Comparison of ENCODE assay signal across 28 cellular contexts in genomic region chr6:114288696-114289095, GRCh38. TPM values are rescaled to one million over a fixed set of nuclear protein-coding genes. Genes with fewer than 3 reads are reported as not detected.
"Had no signal": no experiment of that assay in that cellular context is flagged by ENCODE, and none has a peak within 500 bp of the region (broad histone marks: within the 10 kb centered on the region; RNA-seq: fewer than 3 reads in every experiment).

No MANE protein-coding gene starts in this region.

- H3K36me3 Mint-ChIP-seq: activated naive CD8-positive, alpha-beta T cell; memory B cell; naive thymus-derived CD4-positive, alpha-beta T cell; stimulated activated naive B cell treated with anti-CD40 and anti-IgM and Interleukin-4, amounts not matched to agents 10 μg/mL and 1 μg/mL and 100 μg/mL, for 72 hours had no signal

- H3K4me1 ChIP-seq: adrenal gland, sigmoid colon, upper lobe of left lung had no signal

- H3K4me3 ChIP-seq: adrenal gland, hepatocyte, mucosa of descending colon, sigmoid colon, upper lobe of left lung had no signal

- H3K4me2 ChIP-seq: hepatocyte had no signal

- H3K79me2 ChIP-seq: hepatocyte had no signal

- H3K27me3 Mint-ChIP-seq: activated B cell treated with CpG ODN at 0.5 μM for 24 hours; activated CD4-positive, alpha-beta T cell treated with anti-CD3 and anti-CD28 coated beads for 36 hours; stimulated activated naive B cell treated with anti-CD40 and anti-IgM and Interleukin-4, amounts not matched to agents 10 μg/mL and 1 μg/mL and 100 μg/mL, for 72 hours had no signal

- ATAC-seq: activated CD4-positive, alpha-beta T cell treated with anti-CD3 and anti-CD28 coated beads for 36 hours; activated T-cell treated with anti-CD3 and anti-CD28 coated beads, Interleukin-2, amount 50 U/mL, for 4 hours; mucosa of descending colon; naive thymus-derived CD4-positive, alpha-beta T cell; stimulated activated naive B cell treated with anti-CD40 and anti-IgM and Interleukin-4, amounts not matched to agents 10 μg/mL and 1 μg/mL and 100 μg/mL, for 72 hours had no signal

- DNase-seq: activated B cell treated with CpG ODN at 0.5 μM for 24 hours; activated CD4-positive, alpha-beta T cell treated with anti-CD3 and anti-CD28 coated beads for 36 hours; activated CD4-positive, alpha-beta T cell treated with anti-CD3 and anti-CD28 coated beads, Interleukin-2, amount 50 U/mL, for 48 hours; activated CD8-positive, alpha-beta memory T cell treated with anti-CD3 and anti-CD28 coated beads, Interleukin-2, amount 50 U/mL, for 48 hours; activated naive CD4-positive, alpha-beta T cell; activated T-cell treated with anti-CD3 and anti-CD28 coated beads, Interleukin-2, amount 50 U/mL, for 4 hours; adrenal gland; cortex of kidney; mucosa of descending colon; naive thymus-derived CD4-positive, alpha-beta T cell; occipital lobe; posterior cingulate gyrus; sigmoid colon; stimulated activated CD4-positive, alpha-beta T cell treated with anti-CD3 and anti-CD28 coated beads, Interleukin-2, amount 100 ng/mL, for 48 hours; stimulated activated CD8-positive, alpha-beta memory T cell treated with anti-CD3 and anti-CD28 coated beads, Interleukin-4, amount 100 ng/mL, for 48 hours; stimulated activated naive B cell treated with anti-CD40 and anti-IgM and Interleukin-4, amounts not matched to agents 10 μg/mL and 1 μg/mL and 100 μg/mL, for 72 hours; T-helper 1 cell; upper lobe of left lung had no signal

- H3K27ac Mint-ChIP-seq: activated B cell treated with CpG ODN at 0.5 μM for 24 hours; activated CD4-positive, alpha-beta T cell treated with anti-CD3 and anti-CD28 coated beads for 36 hours; activated naive CD8-positive, alpha-beta T cell; activated T-helper 2 cell treated with anti-CD3 and anti-CD28 coated beads, Interferon-gamma antibody, Interleukin-2, Interleukin-4, amounts not matched to agents 10 μg/mL and 5 μg/mL and 100 μg/mL, durations not matched to agents 14 hours and 24 hours and 36 hours; memory B cell; naive thymus-derived CD4-positive, alpha-beta T cell; stimulated activated naive B cell treated with anti-CD40 and anti-IgM and Interleukin-4, amounts not matched to agents 10 μg/mL and 1 μg/mL and 100 μg/mL, for 72 hours had no signal

- H3K9me3 Mint-ChIP-seq: activated B cell treated with CpG ODN at 0.5 μM for 24 hours; activated T-cell treated with anti-CD3 and anti-CD28 coated beads, Interleukin-2, amount 50 U/mL, for 4 hours; activated T-helper 2 cell treated with anti-CD3 and anti-CD28 coated beads, Interferon-gamma antibody, Interleukin-2, Interleukin-4, amounts not matched to agents 10 μg/mL and 5 μg/mL and 100 μg/mL, durations not matched to agents 14 hours and 24 hours and 36 hours; memory B cell; neural crest cell; stimulated activated naive B cell treated with anti-CD40 and anti-IgM and Interleukin-4, amounts not matched to agents 10 μg/mL and 1 μg/mL and 100 μg/mL, for 72 hours had no signal

- H3K27ac ChIP-seq: adrenal gland, epithelial cell of prostate, hepatocyte, sigmoid colon, upper lobe of left lung had no signal

- FAIRE-seq: astrocyte had no signal

- H3K4me3 Mint-ChIP-seq: activated B cell treated with CpG ODN at 0.5 μM for 24 hours; activated CD4-positive, alpha-beta T cell treated with anti-CD3 and anti-CD28 coated beads for 36 hours; activated naive CD8-positive, alpha-beta T cell; activated T-cell treated with anti-CD3 and anti-CD28 coated beads, Interleukin-2, amount 50 U/mL, for 4 hours; memory B cell; naive thymus-derived CD4-positive, alpha-beta T cell; neural crest cell; stimulated activated naive B cell treated with anti-CD40 and anti-IgM and Interleukin-4, amounts not matched to agents 10 μg/mL and 1 μg/mL and 100 μg/mL, for 72 hours had no signal

- H3K9me3 ChIP-seq: adrenal gland, mucosa of descending colon, sigmoid colon, upper lobe of left lung had no signal

- H3K27me3 ChIP-seq: adrenal gland, hepatocyte, sigmoid colon, upper lobe of left lung had no signal

- H2AFZ ChIP-seq: hepatocyte had no signal

- H3K4me1 Mint-ChIP-seq: activated B cell treated with CpG ODN at 0.5 μM for 24 hours; activated CD4-positive, alpha-beta T cell treated with anti-CD3 and anti-CD28 coated beads for 36 hours; memory B cell; naive thymus-derived CD4-positive, alpha-beta T cell; neural crest cell; stimulated activated naive B cell treated with anti-CD40 and anti-IgM and Interleukin-4, amounts not matched to agents 10 μg/mL and 1 μg/mL and 100 μg/mL, for 72 hours had no signal

- H3K36me3 ChIP-seq: adrenal gland, sigmoid colon, upper lobe of left lung had no signal

RNA-seq across cellular contexts. Expression of gene HS3ST5, which starts 54.1 kb away (rescaled TPM):
- total RNA-seq: activated B cell treated with CpG ODN at 0.5 μM for 24 hours; activated CD4-positive, alpha-beta T cell treated with anti-CD3 and anti-CD28 coated beads for 36 hours; activated CD8-positive, alpha-beta memory T cell treated with anti-CD3 and anti-CD28 coated beads for 36 hours; activated T-cell treated with anti-CD3 and anti-CD28 coated beads, Interleukin-2, amount 50 U/mL, for 4 hours; activated T-helper 2 cell treated with anti-CD3 and anti-CD28 coated beads, Interferon-gamma antibody, Interleukin-2, Interleukin-4, amounts not matched to agents 10 μg/mL and 5 μg/mL and 100 μg/mL, durations not matched to agents 14 hours and 24 hours and 36 hours; liver; naive thymus-derived CD4-positive, alpha-beta T cell; renal cortical epithelial cell had no signal
- polyA plus RNA-seq: liver; naive thymus-derived CD4-positive, alpha-beta T cell had no signal
